In the genomic region with DNA sequence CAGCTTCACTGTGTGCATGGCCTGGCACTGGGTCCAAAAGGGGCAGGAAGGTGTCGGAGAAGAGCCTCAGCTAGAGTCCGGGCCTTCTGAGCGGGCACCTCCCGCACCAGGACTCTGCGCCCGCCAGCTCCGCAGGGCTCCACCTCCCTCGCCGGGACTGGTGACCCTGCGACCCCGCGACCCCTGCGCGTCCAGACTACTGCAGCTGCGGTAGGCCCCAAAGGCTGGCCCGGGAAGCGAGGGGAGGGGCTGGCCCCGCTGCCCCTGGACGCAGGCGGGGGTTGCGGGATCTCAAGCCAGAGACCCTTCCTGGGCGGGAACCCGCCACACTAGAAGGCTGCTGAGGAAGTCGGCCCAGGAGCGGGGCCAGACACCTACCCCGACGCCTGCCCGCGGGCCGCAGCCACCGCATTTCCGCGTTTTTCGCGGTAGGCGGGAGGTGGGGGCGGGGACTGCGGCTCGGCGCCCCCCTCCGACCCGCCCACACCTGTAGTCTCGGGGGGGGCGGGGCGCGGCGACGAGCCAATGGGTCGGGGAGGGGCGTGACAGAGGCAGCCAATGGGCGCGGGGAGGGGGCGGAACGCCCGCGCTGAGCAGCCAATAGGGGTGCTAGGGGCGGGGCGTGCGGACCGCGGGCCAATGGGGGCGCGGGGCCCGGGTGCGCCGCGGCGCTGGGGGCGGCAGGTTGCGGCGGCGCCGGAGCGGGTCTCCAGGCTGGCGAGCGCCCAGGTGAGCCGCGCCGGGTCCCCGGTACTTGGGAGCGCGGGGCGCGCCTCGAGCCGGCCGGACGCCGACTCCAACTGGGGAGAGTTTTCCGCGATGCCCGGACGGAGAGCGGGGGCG, we compare ENCODE assay signal across 8 cellular contexts. TPM values are rescaled to one million over a fixed set of nuclear protein-coding genes. Genes with fewer than 3 reads are reported as not detected.
A peak's percentile ranks its signal among the peaks of the same experiment; 100 is the strongest.
DNase-seq lines count a peak whose midpoint lies in the region; ATAC-seq and TF ChIP-seq lines count a peak whose summit lies in the region.

A gene with protein sequence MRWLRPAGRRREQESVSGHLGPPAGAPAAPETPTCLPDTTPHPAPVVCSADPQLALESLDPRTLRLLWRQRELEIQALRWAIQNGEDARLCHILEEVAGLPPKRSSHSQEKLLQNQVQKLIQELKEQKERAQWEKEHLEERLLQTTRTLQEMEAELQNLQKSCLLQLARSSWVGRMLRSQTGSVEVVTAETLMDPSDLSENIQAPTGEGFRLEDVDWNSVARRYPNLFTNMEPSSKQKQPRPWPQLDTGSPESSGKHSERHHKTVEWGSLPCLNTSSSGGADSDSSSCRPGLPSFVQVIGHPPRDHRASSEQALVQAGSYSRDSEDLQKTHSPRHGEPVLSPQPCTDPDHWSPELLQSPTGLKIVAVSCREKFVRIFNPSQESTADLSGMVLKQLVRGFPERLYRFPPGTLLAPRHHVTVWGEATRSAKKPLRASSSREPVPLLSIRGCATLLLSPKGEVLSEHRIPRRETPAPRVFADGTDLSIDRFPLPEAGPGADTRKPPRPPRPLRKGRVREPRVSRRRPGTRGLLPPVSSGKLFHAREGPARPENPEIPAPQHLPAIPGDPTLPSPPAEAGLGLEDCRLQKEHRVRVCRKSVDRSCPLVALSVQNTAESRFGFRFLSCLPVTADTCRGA (minus strand): TSS at position 434 of the 843 bp plus-strand sequence. CDS start 22 bp downstream, at position 412.
Gene RASSF7 (plus strand): TSS at position 666 of the 843 bp plus-strand sequence. CDS start 799 bp downstream, outside the sequence.

- H3K36me3 Mint-ChIP-seq in activated T-helper 1 cell treated with anti-CD3 and anti-CD28 coated beads, Interleukin-12 subunit alpha, Interleukin-12 subunit beta, Interleukin-2, Interleukin-4 antibody, amounts not matched to agents 30 ng/mL and 10 ng/mL and 1 ng/mL, durations not matched to agents 14 hours and 24 hours and 36 hours (ENCODE audit: low read depth) = peaks cover 9% of the 10 kb centered on the region
- no peaks in the 10 kb centered on the region for H3K36me3 Mint-ChIP-seq in natural killer cell treated with Interleukin-12 subunit alpha and Interleukin-12 subunit beta and Interleukin-15 and Interleukin-18, amount 100 ng/mL, for 72 hours

- no peak for TF ChIP-seq CTCF in Peyer's patch (IDR thresholded peaks at IDR 0.05)

- DNase-seq in DMS153 (lab: John Stamatoyannopoulos, UW) (peak; percentile 76), KBM-7 (peak; percentile 79), Peyer's patch (peak; percentile 98), fibroblast of peridontal ligament (ENCODE audit: extremely low read depth) (peak; percentile 47)
- DNase-seq in activated T-helper 1 cell treated with anti-CD3 and anti-CD28 coated beads, Interleukin-12 subunit alpha, Interleukin-12 subunit beta, Interleukin-2, Interleukin-4 antibody, amounts not matched to agents 30 ng/mL and 10 ng/mL and 1 ng/mL, durations not matched to agents 14 hours and 24 hours and 36 hours (ENCODE audit: low spot score) = peak; percentile 94
- DNase-seq in natural killer cell treated with Interleukin-12 subunit alpha and Interleukin-12 subunit beta and Interleukin-15 and Interleukin-18, amount 100 ng/mL, for 72 hours (ENCODE audit: low spot score) = peak; percentile 95
- DNase-seq in stimulated activated naive CD4-positive, alpha-beta T cell (lab: John Stamatoyannopoulos, UW) = peak; percentile 89 to 96 (median 95)

- peak; percentile 64 for ATAC-seq in GM21576 (IDR thresholded peaks at IDR 0.05; ENCODE audit: unreplicated experiment)
- ATAC-seq in natural killer cell treated with Interleukin-12 subunit alpha and Interleukin-12 subunit beta and Interleukin-15 and Interleukin-18, amount 100 ng/mL, for 72 hours = peak; percentile 96 to 97

- H3K4me3 Mint-ChIP-seq in activated T-helper 1 cell treated with anti-CD3 and anti-CD28 coated beads, Interleukin-12 subunit alpha, Interleukin-12 subunit beta, Interleukin-2, Interleukin-4 antibody, amounts not matched to agents 30 ng/mL and 10 ng/mL and 1 ng/mL, durations not matched to agents 14 hours and 24 hours and 36 hours = peak within 1 kb of the TSS; percentile 95
- H3K4me3 Mint-ChIP-seq in natural killer cell treated with Interleukin-12 subunit alpha and Interleukin-12 subunit beta and Interleukin-15 and Interleukin-18, amount 100 ng/mL, for 72 hours = peak within 1 kb of the TSS; percentile 88

- H3K9me3 ChIP-seq in Peyer's patch = no peaks in the 10 kb centered on the region

- in situ Hi-C loops in KBM-7 (cut with MboI; ENCODE audit: low pct_unique_long_range_greater_than_20kb, low sequenced_read_pairs) = no loop called here

- H3K27ac Mint-ChIP-seq in activated T-helper 1 cell treated with anti-CD3 and anti-CD28 coated beads, Interleukin-12 subunit alpha, Interleukin-12 subunit beta, Interleukin-2, Interleukin-4 antibody, amounts not matched to agents 30 ng/mL and 10 ng/mL and 1 ng/mL, durations not matched to agents 14 hours and 24 hours and 36 hours = peak within 1 kb of the TSS; percentile 71
- peak within 1 kb of the TSS in 1 of 2 donors; percentile 35 for H3K27ac Mint-ChIP-seq in natural killer cell treated with Interleukin-12 subunit alpha and Interleukin-12 subunit beta and Interleukin-15 and Interleukin-18, amount 100 ng/mL, for 72 hours

- peaks cover 11% of the 10 kb centered on the region for H3K4me1 Mint-ChIP-seq in activated T-helper 1 cell treated with anti-CD3 and anti-CD28 coated beads, Interleukin-12 subunit alpha, Interleukin-12 subunit beta, Interleukin-2, Interleukin-4 antibody, amounts not matched to agents 30 ng/mL and 10 ng/mL and 1 ng/mL, durations not matched to agents 14 hours and 24 hours and 36 hours (ENCODE audit: low read depth)
- H3K4me1 Mint-ChIP-seq in natural killer cell treated with Interleukin-12 subunit alpha and Interleukin-12 subunit beta and Interleukin-15 and Interleukin-18, amount 100 ng/mL, for 72 hours (ENCODE audit: low read depth in 2 of 2) = peaks cover 5 to 8% of the 10 kb centered on the region in 2 donors

- H3K27ac ChIP-seq in Peyer's patch = peak within 1 kb of the TSS; percentile 87 to 99 (median 97)

- H3K9me3 Mint-ChIP-seq in activated T-helper 1 cell treated with anti-CD3 and anti-CD28 coated beads, Interleukin-12 subunit alpha, Interleukin-12 subunit beta, Interleukin-2, Interleukin-4 antibody, amounts not matched to agents 30 ng/mL and 10 ng/mL and 1 ng/mL, durations not matched to agents 14 hours and 24 hours and 36 hours = no peaks in the 10 kb centered on the region
- H3K9me3 Mint-ChIP-seq in natural killer cell treated with Interleukin-12 subunit alpha and Interleukin-12 subunit beta and Interleukin-15 and Interleukin-18, amount 100 ng/mL, for 72 hours = no peaks in the 10 kb centered on the region

- H3K4me3 ChIP-seq in Peyer's patch = peak within 1 kb of the TSS; percentile 90 to 98 (median 96)

- intact Hi-C loops in activated T-helper 1 cell treated with anti-CD3 and anti-CD28 coated beads, Interleukin-12 subunit alpha, Interleukin-12 subunit beta, Interleukin-2, Interleukin-4 antibody, amounts not matched to agents 30 ng/mL and 10 ng/mL and 1 ng/mL, durations not matched to agents 14 hours and 24 hours and 36 hours (cut with micrococcal nuclease) = loop anchor here (1.0 to 2.0 kb wide), 5 partner anchors 8 to 166 kb away; partner anchors contain the start of genes IRF7 and LRRC56

- peaks cover 0 to 12% (median 0%) of the 10 kb centered on the region in 3 donors for H3K36me3 ChIP-seq in Peyer's patch

- peaks cover 10% of the 10 kb centered on the region for H3K27me3 Mint-ChIP-seq in activated T-helper 1 cell treated with anti-CD3 and anti-CD28 coated beads, Interleukin-12 subunit alpha, Interleukin-12 subunit beta, Interleukin-2, Interleukin-4 antibody, amounts not matched to agents 30 ng/mL and 10 ng/mL and 1 ng/mL, durations not matched to agents 14 hours and 24 hours and 36 hours (ENCODE audit: insufficient read depth)
- H3K27me3 Mint-ChIP-seq in natural killer cell treated with Interleukin-12 subunit alpha and Interleukin-12 subunit beta and Interleukin-15 and Interleukin-18, amount 100 ng/mL, for 72 hours = no peaks in the 10 kb centered on the region

- TF ChIP-seq POLR2A in Peyer's patch (IDR thresholded peaks at IDR 0.05) = peak; percentile 73 to 89

- H3K27me3 ChIP-seq in Peyer's patch = peaks cover 0 to 5% of the 10 kb centered on the region in 2 donors

- H3K4me1 ChIP-seq in Peyer's patch = peaks cover 0 to 32% (median 23%) of the 10 kb centered on the region in 4 donors

RNA-seq across cellular contexts. Expression of the first gene that starts in this region (rescaled TPM):
- total RNA-seq in Peyer's patch = 10 to 100 TPM in 3 of 4 donors, 1 to 10 TPM in 1; 6.6 to 32.9 (median 14.1) TPM
- 0.47 and 0.64 TPM in 2 replicates for total RNA-seq in activated T-helper 1 cell treated with anti-CD3 and anti-CD28 coated beads, Interleukin-12 subunit alpha, Interleukin-12 subunit beta, Interleukin-2, Interleukin-4 antibody, amounts not matched to agents 30 ng/mL and 10 ng/mL and 1 ng/mL, durations not matched to agents 14 hours and 24 hours and 36 hours
- 1 to 10 TPM; 1.1 to 2.1 TPM for total RNA-seq in natural killer cell treated with Interleukin-12 subunit alpha and Interleukin-12 subunit beta and Interleukin-15 and Interleukin-18, amount 100 ng/mL, for 72 hours

RNA-seq across cellular contexts. Expression of gene RASSF7, which starts in this region (rescaled TPM):
- 100 to 1,000 TPM in 3 of 4 donors, 10 to 100 TPM in 1; 80.9 to 340 (median 172) TPM for total RNA-seq in Peyer's patch
- 15.9 and 19.8 TPM in 2 replicates for total RNA-seq in activated T-helper 1 cell treated with anti-CD3 and anti-CD28 coated beads, Interleukin-12 subunit alpha, Interleukin-12 subunit beta, Interleukin-2, Interleukin-4 antibody, amounts not matched to agents 30 ng/mL and 10 ng/mL and 1 ng/mL, durations not matched to agents 14 hours and 24 hours and 36 hours
- 10 to 100 TPM; 13.3 to 22.9 TPM for total RNA-seq in natural killer cell treated with Interleukin-12 subunit alpha and Interleukin-12 subunit beta and Interleukin-15 and Interleukin-18, amount 100 ng/mL, for 72 hours

Comparison
In these comparisons a context has a peak if more than half of its experiments do, and no peak if none do; other contexts are left out.
1. Peak in every context shown above with its lines: DNase-seq, ATAC-seq, H3K4me3 ChIP-seq and H3K27ac ChIP-seq.
2. DNase-seq: peak in every context shown above with its lines; median percentile 98 in Peyer's patch; 95 in natural killer cell treated with Interleukin-12 subunit alpha and Interleukin-12 subunit beta and Interleukin-15 and Interleukin-18, amount 100 ng/mL, for 72 hours; 95 in stimulated activated naive CD4-positive, alpha-beta T cell; 94 in activated T-helper 1 cell treated with anti-CD3 and anti-CD28 coated beads, Interleukin-12 subunit alpha, Interleukin-12 subunit beta, Interleukin-2, Interleukin-4 antibody, amounts not matched to agents 30 ng/mL and 10 ng/mL and 1 ng/mL, durations not matched to agents 14 hours and 24 hours and 36 hours; 79 in KBM-7; 76 in DMS153; 47 in fibroblast of peridontal ligament.